Comparison of ENCODE assay signal across 1 cellular context in the genomic region with DNA sequence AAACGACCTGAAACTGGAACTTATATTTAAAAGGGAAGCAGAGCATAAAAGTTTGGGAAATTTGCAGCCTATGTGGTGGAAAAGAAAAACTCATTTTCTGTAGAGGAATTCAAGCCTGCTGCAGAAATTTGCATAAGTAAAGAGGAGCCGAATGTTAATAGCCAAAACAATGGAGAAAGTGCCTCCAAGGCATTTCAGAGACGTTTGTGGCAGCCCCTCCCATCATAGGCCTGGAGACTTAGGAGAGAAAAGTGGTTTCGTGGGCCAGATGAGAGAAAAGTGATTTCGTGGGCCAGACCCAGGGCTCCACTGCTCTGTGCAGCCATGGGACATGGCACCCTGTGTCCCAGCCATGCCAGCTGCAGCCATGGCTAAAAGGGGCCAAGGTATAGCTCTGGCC.
TF ChIP-seq lines count a peak whose summit lies in the region.

No MANE protein-coding gene starts in this region.

TF ChIP-seq in WTC11, 78 proteins besides CTCF, POLR2A, EP300 and RAD21 (continued from another document):
- TF ChIP-seq, protein P1, sequence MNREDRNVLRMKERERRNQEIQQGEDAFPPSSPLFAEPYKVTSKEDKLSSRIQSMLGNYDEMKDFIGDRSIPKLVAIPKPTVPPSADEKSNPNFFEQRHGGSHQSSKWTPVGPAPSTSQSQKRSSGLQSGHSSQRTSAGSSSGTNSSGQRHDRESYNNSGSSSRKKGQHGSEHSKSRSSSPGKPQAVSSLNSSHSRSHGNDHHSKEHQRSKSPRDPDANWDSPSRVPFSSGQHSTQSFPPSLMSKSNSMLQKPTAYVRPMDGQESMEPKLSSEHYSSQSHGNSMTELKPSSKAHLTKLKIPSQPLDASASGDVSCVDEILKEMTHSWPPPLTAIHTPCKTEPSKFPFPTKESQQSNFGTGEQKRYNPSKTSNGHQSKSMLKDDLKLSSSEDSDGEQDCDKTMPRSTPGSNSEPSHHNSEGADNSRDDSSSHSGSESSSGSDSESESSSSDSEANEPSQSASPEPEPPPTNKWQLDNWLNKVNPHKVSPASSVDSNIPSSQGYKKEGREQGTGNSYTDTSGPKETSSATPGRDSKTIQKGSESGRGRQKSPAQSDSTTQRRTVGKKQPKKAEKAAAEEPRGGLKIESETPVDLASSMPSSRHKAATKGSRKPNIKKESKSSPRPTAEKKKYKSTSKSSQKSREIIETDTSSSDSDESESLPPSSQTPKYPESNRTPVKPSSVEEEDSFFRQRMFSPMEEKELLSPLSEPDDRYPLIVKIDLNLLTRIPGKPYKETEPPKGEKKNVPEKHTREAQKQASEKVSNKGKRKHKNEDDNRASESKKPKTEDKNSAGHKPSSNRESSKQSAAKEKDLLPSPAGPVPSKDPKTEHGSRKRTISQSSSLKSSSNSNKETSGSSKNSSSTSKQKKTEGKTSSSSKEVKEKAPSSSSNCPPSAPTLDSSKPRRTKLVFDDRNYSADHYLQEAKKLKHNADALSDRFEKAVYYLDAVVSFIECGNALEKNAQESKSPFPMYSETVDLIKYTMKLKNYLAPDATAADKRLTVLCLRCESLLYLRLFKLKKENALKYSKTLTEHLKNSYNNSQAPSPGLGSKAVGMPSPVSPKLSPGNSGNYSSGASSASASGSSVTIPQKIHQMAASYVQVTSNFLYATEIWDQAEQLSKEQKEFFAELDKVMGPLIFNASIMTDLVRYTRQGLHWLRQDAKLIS (CRISPR knock-in tag; IDR thresholded peaks at IDR 0.05; ENCODE audit: borderline replicate concordance), result no peak
- TF ChIP-seq TP53 (CRISPR knock-in tag; IDR thresholded peaks at IDR 0.05) (no peak), ZNF423 (CRISPR knock-in tag; IDR thresholded peaks at IDR 0.05) (no peak), OVOL2 (CRISPR knock-in tag; IDR thresholded peaks at IDR 0.05; ENCODE audit: borderline replicate concordance) (no peak), CREB1 (CRISPR knock-in tag; IDR thresholded peaks at IDR 0.05) (no peak), GRHL2 (CRISPR knock-in tag; IDR thresholded peaks at IDR 0.05; ENCODE audit: insufficient replicate concordance, severe bottlenecking) (no peak), FOXK1 (CRISPR knock-in tag; IDR thresholded peaks at IDR 0.05) (no peak), TEAD1 (CRISPR knock-in tag; IDR thresholded peaks at IDR 0.05) (no peak), KAT7 (CRISPR knock-in tag; IDR thresholded peaks at IDR 0.05; ENCODE audit: borderline replicate concordance) (no peak)
- TF ChIP-seq, protein P2, sequence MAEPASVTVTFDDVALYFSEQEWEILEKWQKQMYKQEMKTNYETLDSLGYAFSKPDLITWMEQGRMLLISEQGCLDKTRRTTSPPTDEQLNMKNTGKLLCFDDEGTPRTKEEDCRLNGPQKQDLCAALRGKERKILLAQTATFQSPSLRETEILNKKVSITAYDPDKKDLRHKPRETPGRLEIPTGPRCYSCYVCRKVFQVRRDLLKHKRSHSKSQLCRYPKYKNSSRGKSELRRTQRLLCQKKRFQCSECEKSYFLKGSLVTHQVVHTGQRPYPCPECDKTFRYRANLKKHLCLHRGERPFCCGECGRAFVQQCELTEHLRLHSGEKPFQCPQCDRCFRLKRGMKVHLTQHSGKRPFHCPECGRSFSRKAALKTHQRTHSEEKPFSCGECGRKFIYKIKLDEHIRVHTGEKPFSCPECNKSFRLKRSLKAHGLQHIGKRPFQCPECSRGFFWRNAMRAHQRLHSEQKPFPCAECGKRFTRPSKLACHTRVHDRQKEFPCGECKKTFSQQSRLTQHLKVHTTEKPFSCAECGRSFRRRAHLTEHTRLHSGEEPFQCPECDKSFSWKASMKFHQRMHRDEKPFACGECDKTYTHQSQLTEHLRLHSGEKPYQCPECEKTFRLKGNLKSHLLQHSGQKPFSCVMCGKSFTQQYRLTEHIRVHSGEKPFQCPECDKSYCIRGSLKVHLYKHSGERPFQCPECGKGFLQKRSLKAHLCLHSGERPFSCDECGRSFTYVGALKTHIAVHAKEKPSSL (CRISPR knock-in tag; conservative IDR thresholded peaks at IDR 0.05), result no peak
- TF ChIP-seq, protein P3, sequence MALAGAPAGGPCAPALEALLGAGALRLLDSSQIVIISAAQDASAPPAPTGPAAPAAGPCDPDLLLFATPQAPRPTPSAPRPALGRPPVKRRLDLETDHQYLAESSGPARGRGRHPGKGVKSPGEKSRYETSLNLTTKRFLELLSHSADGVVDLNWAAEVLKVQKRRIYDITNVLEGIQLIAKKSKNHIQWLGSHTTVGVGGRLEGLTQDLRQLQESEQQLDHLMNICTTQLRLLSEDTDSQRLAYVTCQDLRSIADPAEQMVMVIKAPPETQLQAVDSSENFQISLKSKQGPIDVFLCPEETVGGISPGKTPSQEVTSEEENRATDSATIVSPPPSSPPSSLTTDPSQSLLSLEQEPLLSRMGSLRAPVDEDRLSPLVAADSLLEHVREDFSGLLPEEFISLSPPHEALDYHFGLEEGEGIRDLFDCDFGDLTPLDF (CRISPR knock-in tag; IDR thresholded peaks at IDR 0.05), result no peak
